ENCODE assay signal across 8 cellular contexts in the genomic region with DNA sequence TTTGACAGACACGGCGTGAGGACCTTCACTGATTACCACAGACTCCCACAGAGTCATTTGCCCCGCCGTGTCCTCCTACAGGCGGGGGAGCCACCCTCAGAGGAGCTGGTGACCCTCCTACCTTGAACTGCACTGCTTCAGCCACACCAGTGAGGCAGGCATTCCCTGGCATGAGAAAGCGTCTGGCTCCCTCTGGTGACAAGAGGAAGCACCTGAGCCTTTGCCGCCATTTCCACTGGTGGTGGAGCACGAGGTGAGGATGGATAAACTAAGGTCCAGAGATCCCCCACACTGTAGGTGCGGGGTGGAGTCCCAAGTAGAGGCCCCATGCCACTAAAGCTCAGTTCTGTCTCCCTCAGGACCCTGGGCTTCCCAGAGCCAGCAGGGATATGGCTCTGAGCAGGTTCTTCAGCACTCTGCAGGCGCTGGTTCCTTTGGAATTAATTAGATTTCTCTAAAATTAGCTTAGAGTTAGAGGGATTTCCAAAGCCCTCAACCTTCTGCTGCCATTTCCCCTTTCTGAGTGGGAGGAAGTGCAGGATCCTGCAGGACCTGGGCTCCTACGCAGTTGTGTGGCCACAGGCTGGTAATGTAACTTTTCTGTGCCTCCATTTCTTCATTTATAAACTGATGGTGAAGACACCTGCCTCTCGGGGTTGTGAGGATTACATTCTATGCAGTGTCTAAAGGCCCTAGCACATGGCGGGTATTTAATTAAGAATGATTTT.
DNase-seq lines count a peak whose midpoint lies in the region; ATAC-seq and TF ChIP-seq lines count a peak whose summit lies in the region.

No MANE protein-coding gene starts in this region.

- ATAC-seq in HG02884 (IDR thresholded peaks at IDR 0.05; ENCODE audit: unreplicated experiment) (peak; percentile 59), left lung (peak; percentile 63)

- peaks cover 22 to 51% of the 10 kb centered on the region in 2 donors for H3K4me1 ChIP-seq in left lung

- H3K27ac ChIP-seq in left lung: no peak overlapping the region

- H3K36me3 ChIP-seq in left lung: no peaks in the 10 kb centered on the region

- H3K4me3 ChIP-seq in left lung: no peak overlapping the region

- intact Hi-C loops in left lung (cut with DNase I): loop anchor here in 1 of 2 donors (5.0 to 10.0 kb wide), 2 partner anchors 133 to 225 kb away; a partner anchor contains a TSS

- peak; percentile 67 to 71 for TF ChIP-seq CTCF in left lung (IDR thresholded peaks at IDR 0.05)

- H3K27me3 ChIP-seq in left lung: no peaks in the 10 kb centered on the region

- no peaks in the 10 kb centered on the region for H3K9me3 ChIP-seq in left lung

- DNase-seq in NCI-H2227 (lab: John Stamatoyannopoulos, UW; ENCODE audit: unreplicated experiment) (peak; percentile 52), NCI-H2227 treated with DMSO at 0.1 percent for 48 hours (lab: John Stamatoyannopoulos, UW) (no peak), NCI-H2171 treated with DMSO at 0.1 percent for 48 hours (lab: John Stamatoyannopoulos, UW) (peak; percentile 73), cerebellum (ENCODE audit: low spot score) (peak; percentile 85), left lung (peak in 1 of 2 donors; percentile 74)
- DNase-seq in activated CD4-positive, CD25-positive, alpha-beta regulatory T cell treated with anti-CD3 and anti-CD28 coated beads, Interleukin-2, amount 50 U/mL, for 72 hours: peak; percentile 47
- peak; percentile 44 for DNase-seq in stimulated activated CD8-positive, alpha-beta memory T cell treated with anti-CD3 and anti-CD28 coated beads, Interleukin-12 subunit alpha, Interleukin-12 subunit beta, amount 100 ng/mL, for 1 hour (ENCODE audit: low read depth)
